Comparison of ENCODE assay signal across 8 cellular contexts in genomic region chr16:19559242-19559910, GRCh38. TPM values are rescaled to one million over a fixed set of nuclear protein-coding genes. Genes with fewer than 3 reads are reported as not detected.
DNase-seq lines count a peak whose midpoint lies in the region; ATAC-seq and TF ChIP-seq lines count a peak whose summit lies in the region.

No MANE protein-coding gene starts in this region.

- H3K4me1 ChIP-seq in KMS-11 (ENCODE audit: low read depth, poor library complexity, severe bottlenecking) (peaks cover 4% of the 10 kb centered on the region), SJCRH30 (no peaks in the 10 kb centered on the region), neutrophil (ENCODE audit: control insufficient read depth in 1 of 2, insufficient read depth in 1 of 2, low read depth in 1 of 2, low read length in 1 of 2) (peaks cover 14 to 16% of the 10 kb centered on the region in 2 experiments)

- DNase-seq in activated naive CD4-positive, alpha-beta T cell treated with Interleukin-2 at 50 U/mL for 16 hours: peak; percentile 4
- DNase-seq in activated naive CD4-positive, alpha-beta T cell treated with anti-CD3 and anti-CD28 coated beads, Interleukin-2, amount 50 U/mL, for 16 hours: no peak
- DNase-seq in SJCRH30 (peak; percentile 8 to 79), erythroblast (lab: John Stamatoyannopoulos, UW) (peak; percentile 65 to 81)

- H3K27me3 ChIP-seq in KMS-11 (ENCODE audit: insufficient read depth, low read depth): no peaks in the 10 kb centered on the region
- H3K27me3 ChIP-seq in SJCRH30: no peaks in the 10 kb centered on the region
- H3K27me3 ChIP-seq in neutrophil: no peaks in the 10 kb centered on the region

- H3K9me3 ChIP-seq in SJCRH30 (replicated peaks) (no peaks in the 10 kb centered on the region), neutrophil (no peaks in the 10 kb centered on the region)

- H3K4me3 ChIP-seq in KMS-11 (IDR thresholded peaks at IDR 0.05; ENCODE audit: insufficient read depth, low read depth, low read length): no peak overlapping the region
- H3K4me3 ChIP-seq in SJCRH30: no peak overlapping the region
- H3K4me3 ChIP-seq in neutrophil (ENCODE audit: low read depth in 1 of 2, low read length in 1 of 2): no peak overlapping the region

- TF ChIP-seq POLR2A in erythroblast (IDR thresholded peaks at IDR 0.05; ENCODE audit: low read length): no peak

- H3K27ac ChIP-seq in KMS-11 (no peak overlapping the region), SJCRH30 (no peak overlapping the region), neutrophil (no peak overlapping the region)

- H3K4me2 ChIP-seq in KMS-11: no peak overlapping the region

- H4K20me1 ChIP-seq in KMS-11 (ENCODE audit: insufficient read depth): no peaks in the 10 kb centered on the region

- no peaks in the 10 kb centered on the region for H3K79me2 ChIP-seq in KMS-11 (ENCODE audit: insufficient read depth, low read depth)

- H2AFZ ChIP-seq in KMS-11 (ENCODE audit: low read depth): no peak overlapping the region

- no peak overlapping the region for H3K9ac ChIP-seq in KMS-11

- TF ChIP-seq CTCF in KMS-11 (conservative IDR thresholded peaks at IDR 0.05; ENCODE audit: low read depth, low read length) (peak; percentile 90), neutrophil (IDR thresholded peaks at IDR 0.05) (peak; percentile 56)

- no peaks in the 10 kb centered on the region for H3K36me3 ChIP-seq in KMS-11 (ENCODE audit: insufficient read depth)
- H3K36me3 ChIP-seq in SJCRH30: no peaks in the 10 kb centered on the region
- no peaks in the 10 kb centered on the region for H3K36me3 ChIP-seq in neutrophil

- ATAC-seq in GM18517 (IDR thresholded peaks at IDR 0.05; ENCODE audit: unreplicated experiment) (no peak), GM21717 (IDR thresholded peaks at IDR 0.05; ENCODE audit: unreplicated experiment) (no peak)

RNA-seq across cellular contexts. Expression of gene VPS35L, which starts 3.9 kb away (rescaled TPM):
- total RNA-seq in SJCRH30 (2014; rRNA removed; shearing (Covaris generic)): 18.8 and 20.8 TPM in 2 replicates

RNA-seq across cellular contexts. Expression of gene CCP110, which starts 35.6 kb away (rescaled TPM):
- total RNA-seq in SJCRH30 (2014; rRNA removed; shearing (Covaris generic)): 30.3 and 37.2 TPM in 2 replicates

RNA-seq across cellular contexts. Expression of gene GDE1, which starts 37.5 kb away (rescaled TPM):
- total RNA-seq in SJCRH30 (2014; rRNA removed; shearing (Covaris generic)): 39.5 and 45.3 TPM in 2 replicates
